ENCODE assay signal across 27 cellular contexts in the genomic region with DNA sequence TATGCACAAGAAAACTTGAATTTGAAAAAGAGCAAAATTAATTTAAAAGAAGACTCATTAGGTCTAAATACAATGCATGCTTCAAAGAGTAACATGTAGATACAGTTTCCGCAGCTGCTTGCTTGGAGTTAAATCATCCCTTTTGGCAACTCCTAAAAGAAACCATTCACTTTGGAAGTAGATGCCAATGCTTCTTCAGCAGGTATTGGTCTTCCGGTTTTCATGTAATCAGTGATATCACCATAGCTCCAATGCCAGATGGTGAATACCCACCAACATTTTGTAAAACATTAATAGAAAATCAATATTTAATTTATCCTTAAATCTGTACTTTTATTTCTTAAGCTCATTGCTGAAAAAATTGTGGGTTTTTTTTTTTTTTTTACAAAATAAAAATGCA.
"Had no signal": no experiment of that assay in that cellular context is flagged by ENCODE, and none has a peak within 500 bp of the region (broad histone marks: within the 10 kb centered on the region; RNA-seq: fewer than 3 reads in every experiment).

No MANE protein-coding gene starts in this region.

- FAIRE-seq: colon, endometrium, endothelial cell of umbilical vein, frontal cortex had no signal

- H3K4me3 ChIP-seq: colonic mucosa, coronary artery, dorsolateral prefrontal cortex, esophagus muscularis mucosa, esophagus squamous epithelium, gastrocnemius medialis, gastroesophageal sphincter, heart right ventricle had no signal

- ATAC-seq: effector memory CD8-positive, alpha-beta T cell; esophagus mucosa; foreskin keratinocyte; gastrocnemius medialis; gastroesophageal sphincter; heart right ventricle had no signal

- H3K27me3 ChIP-seq: colonic mucosa, dorsolateral prefrontal cortex, esophagus muscularis mucosa, esophagus squamous epithelium, foreskin keratinocyte, gastrocnemius medialis, gastroesophageal sphincter, heart right ventricle had no signal

- H3K9me3 ChIP-seq: colonic mucosa, esophagus squamous epithelium, gastrocnemius medialis, gastroesophageal sphincter had no signal

- H3K4me1 ChIP-seq: colonic mucosa, esophagus muscularis mucosa, esophagus squamous epithelium, foreskin keratinocyte, gastrocnemius medialis, gastroesophageal sphincter, heart right ventricle had no signal

- H3K36me3 ChIP-seq: colonic mucosa, esophagus muscularis mucosa, esophagus squamous epithelium, gastrocnemius medialis, gastroesophageal sphincter, heart right ventricle had no signal

- H3K27ac ChIP-seq: colonic mucosa, coronary artery, dorsolateral prefrontal cortex, epithelial cell of prostate, esophagus muscularis mucosa, esophagus squamous epithelium, foreskin keratinocyte, gastrocnemius medialis, gastroesophageal sphincter, heart right ventricle had no signal

- DNase-seq: colonic mucosa; cortex of kidney; dermis blood vessel endothelial cell; dorsolateral prefrontal cortex; effector CD4-positive, alpha-beta T cell; effector CD8-positive, alpha-beta T cell; effector memory CD4-positive, alpha-beta T cell; effector memory CD8-positive, alpha-beta T cell; endodermal cell; erythroblast; esophagus squamous epithelium; foreskin fibroblast; foreskin keratinocyte; foreskin melanocyte; gastrocnemius medialis; glutamatergic neuron; head of caudate nucleus; heart right ventricle had no signal
